1 cellular context compared by ENCODE assay signal in genomic region chr2:215751200-215751910, GRCh38.
TF ChIP-seq lines count a peak whose summit lies in the region.

No MANE protein-coding gene starts in this region.

TF ChIP-seq in IMR-90, 13 proteins besides CTCF, POLR2A, EP300 and RAD21 (continued from another document):
- TF ChIP-seq USF2 (IDR thresholded peaks at IDR 0.05; ENCODE audit: low read depth, low read length) (no peak), ELK1 (IDR thresholded peaks at IDR 0.05; ENCODE audit: borderline replicate concordance, low read depth, low read length) (no peak), RFX5 (IDR thresholded peaks at IDR 0.05; ENCODE audit: low read depth, low read length) (no peak), RCOR1 (IDR thresholded peaks at IDR 0.05; ENCODE audit: insufficient replicate concordance, low read length) (no peak), MXI1 (IDR thresholded peaks at IDR 0.05; ENCODE audit: borderline replicate concordance, low read depth, low read length) (no peak), SMC3 (IDR thresholded peaks at IDR 0.05; ENCODE audit: low read depth, low read length) (no peak), BHLHE40 (IDR thresholded peaks at IDR 0.05; ENCODE audit: low read depth, low read length) (no peak), MAFK (IDR thresholded peaks at IDR 0.05; ENCODE audit: low read depth, low read length) (no peak), CEBPB (IDR thresholded peaks at IDR 0.05; ENCODE audit: low read depth, low read length) (peak; percentile 83), MAZ (IDR thresholded peaks at IDR 0.05; ENCODE audit: borderline replicate concordance, low read depth, low read length) (no peak), FOS (IDR thresholded peaks at IDR 0.05; ENCODE audit: low read depth, low read length) (peak; percentile 66)
TF ChIP-seq in IMR-90: peak in this region for 3.
